7 cellular contexts compared by ENCODE assay signal in genomic region chr19:41537789-41538188, GRCh38. TPM values are rescaled to one million over a fixed set of nuclear protein-coding genes. Genes with fewer than 3 reads are reported as not detected.
DNase-seq lines count a peak whose midpoint lies in the region; ATAC-seq lines count a peak whose summit lies in the region.

No MANE protein-coding gene starts in this region.

- H3K36me3 Mint-ChIP-seq in activated naive CD8-positive, alpha-beta T cell treated with anti-CD3 and anti-CD28 coated beads for 36 hours, result peaks cover 54% of the 10 kb centered on the region

- H3K27ac Mint-ChIP-seq in activated naive CD8-positive, alpha-beta T cell treated with anti-CD3 and anti-CD28 coated beads for 36 hours, result peak overlapping the region; percentile 42

- no peak overlapping the region for H3K4me3 ChIP-seq in mesenchymal stem cell (ENCODE audit: insufficient read depth in 1 of 2, low read depth in 1 of 2, low read length in 2 of 2)

- no peak overlapping the region for H3K18ac ChIP-seq in mesenchymal stem cell (ENCODE audit: low read depth in 1 of 2, low read length in 2 of 2)

- H3K79me1 ChIP-seq in mesenchymal stem cell (replicated peaks; ENCODE audit: low read length, poor library complexity, severe bottlenecking), result no peaks in the 10 kb centered on the region

- no peak overlapping the region for H4K8ac ChIP-seq in mesenchymal stem cell (ENCODE audit: low read length)

- no peaks in the 10 kb centered on the region for H3K9me3 ChIP-seq in mesenchymal stem cell (ENCODE audit: control insufficient read depth, low read length)

- H3K4me3 Mint-ChIP-seq in activated naive CD8-positive, alpha-beta T cell treated with anti-CD3 and anti-CD28 coated beads for 36 hours, result peak overlapping the region; percentile 51

- H3K14ac ChIP-seq in mesenchymal stem cell (ENCODE audit: low read length in 2 of 2), result no peak overlapping the region

- no peak overlapping the region for H2BK12ac ChIP-seq in mesenchymal stem cell (ENCODE audit: low read length in 2 of 2)

- no peak overlapping the region for H3K4me2 ChIP-seq in mesenchymal stem cell (ENCODE audit: low read length, poor library complexity, severe bottlenecking)

- no peak overlapping the region for H2BK15ac ChIP-seq in mesenchymal stem cell (ENCODE audit: low read depth, poor library complexity, severe bottlenecking)

- peaks cover 26 to 39% of the 10 kb centered on the region in 2 experiments for H3K27me3 ChIP-seq in mesenchymal stem cell (ENCODE audit: control insufficient read depth in 1 of 2, insufficient read depth in 1 of 2, low read length in 2 of 2)

- H2BK5ac ChIP-seq in mesenchymal stem cell (ENCODE audit: low read depth, low read length, poor library complexity, severe bottlenecking), result no peak overlapping the region

- H3K4me1 Mint-ChIP-seq in activated naive CD8-positive, alpha-beta T cell treated with anti-CD3 and anti-CD28 coated beads for 36 hours, result peaks cover 60% of the 10 kb centered on the region

- no peak overlapping the region for H3K27ac ChIP-seq in mesenchymal stem cell (ENCODE audit: low read length, poor library complexity, severe bottlenecking)

- H4K91ac ChIP-seq in mesenchymal stem cell (ENCODE audit: low read length), result no peak overlapping the region

- no peaks in the 10 kb centered on the region for H3K4me1 ChIP-seq in mesenchymal stem cell (ENCODE audit: control insufficient read depth, insufficient read depth, low read depth, low read length)

- H2AK5ac ChIP-seq in mesenchymal stem cell (ENCODE audit: low read length, severe bottlenecking), result no peak overlapping the region

- no CpG with 5 or more reads among the region's 1 CpG for WGBS in mesenchymal stem cell

- peaks cover 7% of the 10 kb centered on the region for H3K9me3 Mint-ChIP-seq in activated naive CD8-positive, alpha-beta T cell treated with anti-CD3 and anti-CD28 coated beads for 36 hours

- no peak overlapping the region for H3K4ac ChIP-seq in mesenchymal stem cell (ENCODE audit: low read depth in 1 of 2, low read length in 2 of 2)

- H2AFZ ChIP-seq in mesenchymal stem cell (ENCODE audit: low read depth, low read length), result no peak overlapping the region

- H3K27me3 Mint-ChIP-seq in activated naive CD8-positive, alpha-beta T cell treated with anti-CD3 and anti-CD28 coated beads for 36 hours, result no peaks in the 10 kb centered on the region

- H3K9ac ChIP-seq in mesenchymal stem cell (ENCODE audit: low read length), result no peak overlapping the region

- H3K23ac ChIP-seq in mesenchymal stem cell (ENCODE audit: low read length in 2 of 2), result no peak overlapping the region

- ATAC-seq in GM21360 (IDR thresholded peaks at IDR 0.05; ENCODE audit: unreplicated experiment), result no peak

- DNase-seq in ELR (ENCODE audit: low read depth) (peak; percentile 39), HT-29 (ENCODE audit: low spot score) (peak; percentile 54), mesenchymal stem cell (peak; percentile 10), pons (ENCODE audit: low spot score) (no peak)
- DNase-seq in activated naive CD8-positive, alpha-beta T cell treated with anti-CD3 and anti-CD28 coated beads for 36 hours, result no peak
- no peak for DNase-seq in stimulated activated CD8-positive, alpha-beta memory T cell treated with anti-CD3 and anti-CD28 coated beads, Interleukin-4, amount 100 ng/mL, for 48 hours

- no peaks in the 10 kb centered on the region for H3K36me3 ChIP-seq in mesenchymal stem cell (ENCODE audit: control insufficient read depth in 1 of 2, insufficient read depth in 2 of 2, low read depth in 1 of 2, low read length in 2 of 2)

- no peak overlapping the region for H2BK120ac ChIP-seq in mesenchymal stem cell (ENCODE audit: low read depth, low read length)

RNA-seq across cellular contexts. Expression of gene CEACAM21, which starts 38.2 kb away (rescaled TPM):
- not detected in 2 replicates for total RNA-seq in HT-29 (2014; rRNA removed; shearing (Covaris generic))
- total RNA-seq in activated naive CD8-positive, alpha-beta T cell treated with anti-CD3 and anti-CD28 coated beads for 36 hours, result 10 to 100 TPM; 36.5 to 37.5 TPM
- polyA plus RNA-seq in mesenchymal stem cell (2013, experiment 1 of 2), result 0.10 TPM
- 0.14 TPM for polyA plus RNA-seq in mesenchymal stem cell (2013, experiment 2 of 2)

Comparison
In these comparisons a context has a peak if more than half of its experiments do, and no peak if none do; other contexts are left out.
1. DNase-seq: peak in ELR (single experiment), HT-29 (single experiment) and mesenchymal stem cell (single experiment); none in activated naive CD8-positive, alpha-beta T cell treated with anti-CD3 and anti-CD28 coated beads for 36 hours (single experiment), stimulated activated CD8-positive, alpha-beta memory T cell treated with anti-CD3 and anti-CD28 coated beads, Interleukin-4, amount 100 ng/mL, for 48 hours (single experiment) and pons (single experiment).
2. RNA of gene CEACAM21, which starts 38.2 kb away (total RNA-seq): 36.5 to 37.5 TPM in activated naive CD8-positive, alpha-beta T cell treated with anti-CD3 and anti-CD28 coated beads for 36 hours; not detected in HT-29; every median in the first group is over 10 times any median in the second.